In the genomic region with DNA sequence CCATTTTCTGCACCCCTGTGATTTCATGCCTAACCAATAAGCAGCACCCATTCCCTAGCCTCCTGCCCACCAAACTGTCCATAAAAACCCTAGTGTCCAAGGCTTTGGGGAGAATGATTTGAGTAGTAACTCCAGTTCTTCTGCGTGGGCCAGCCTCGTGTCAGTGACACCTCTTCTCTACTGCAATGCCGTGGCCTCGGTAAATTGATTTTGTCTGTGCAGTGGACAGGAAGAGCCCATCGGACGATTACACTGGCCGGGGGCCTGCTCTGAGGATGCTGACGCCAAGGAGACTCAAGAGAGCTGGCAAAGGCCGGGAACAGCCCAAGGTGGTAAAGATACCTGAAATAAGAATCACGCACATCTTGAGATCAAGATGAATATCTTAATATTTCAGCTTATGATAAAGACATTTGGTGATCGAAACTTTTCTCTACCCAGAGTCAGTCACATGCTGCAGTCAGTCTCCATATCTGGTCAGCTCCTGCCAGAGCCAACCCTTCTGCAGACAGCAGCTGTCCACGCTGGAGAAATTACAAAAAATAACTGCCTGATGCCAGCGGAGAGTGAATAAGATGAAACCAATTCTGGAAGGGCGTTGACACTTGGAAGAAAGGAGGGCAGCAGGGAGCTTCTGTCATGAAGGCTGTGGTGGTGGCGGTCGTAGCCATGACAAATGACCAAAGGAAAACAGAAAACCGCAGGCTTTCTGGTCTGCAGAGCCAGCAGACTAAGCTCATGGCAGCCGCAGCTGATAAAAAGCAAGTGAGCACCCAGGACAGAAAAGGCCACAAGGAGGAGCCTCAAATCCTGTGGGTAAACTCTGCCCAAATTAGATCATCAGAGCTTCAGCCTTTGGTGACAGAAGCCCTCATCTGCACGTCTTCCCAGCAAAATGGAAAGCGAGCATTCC, we compare ENCODE assay signal across 8 cellular contexts. TPM values are rescaled to one million over a fixed set of nuclear protein-coding genes. Genes with fewer than 3 reads are reported as not detected.
A peak's percentile ranks its signal among the peaks of the same experiment; 100 is the strongest.
DNase-seq lines count a peak whose midpoint lies in the region; ATAC-seq and TF ChIP-seq lines count a peak whose summit lies in the region.

No MANE protein-coding gene starts in this region.

- DNase-seq in CD8-positive, alpha-beta memory T cell, result no peak
- DNase-seq in H9 (peak; percentile 61), Peyer's patch (peak in 2 of 3 donors; percentile 48 to 63), fibroblast of the aortic adventitia (ENCODE audit: low read depth) (peak; percentile 2), NCI-H2029 (lab: John Stamatoyannopoulos, UW) (no peak)

- no peak overlapping the region for H3K14ac ChIP-seq in H9 (ENCODE audit: insufficient read depth, low read length)

- no peak overlapping the region for H4K5ac ChIP-seq in H9 (ENCODE audit: insufficient read length, low read depth, low read length)

- no peak overlapping the region for H3K4me2 ChIP-seq in H9 (ENCODE audit: insufficient read depth, insufficient read length, low read length)

- H3K27me3 ChIP-seq in CD8-positive, alpha-beta memory T cell (ENCODE audit: insufficient read depth, low read length, poor library complexity, severe bottlenecking), result no peaks in the 10 kb centered on the region
- no peaks in the 10 kb centered on the region for H3K27me3 ChIP-seq in H9 (ENCODE audit: insufficient read depth, low read length)
- no peaks in the 10 kb centered on the region for H3K27me3 ChIP-seq in Peyer's patch

- POLR2A ChIA-PET in CD8-positive, alpha-beta memory T cell (lab: Charles Lee), result no interaction called here

- peak; percentile 59; the same call in 2 of the 3 replicates for TF ChIP-seq CTCF in H9 (conservative IDR thresholded peaks at IDR 0.05)
- TF ChIP-seq CTCF in Peyer's patch (IDR thresholded peaks at IDR 0.05), result peak in 4 of 6 experiments; percentile 35 to 50 (median 44)
- TF ChIP-seq CTCF in fibroblast of the aortic adventitia (IDR thresholded peaks at IDR 0.05; ENCODE audit: insufficient read depth, low read length), result no peak

- H2BK12ac ChIP-seq in H9 (ENCODE audit: insufficient read length, low read depth, low read length), result no peak overlapping the region

- H2BK5ac ChIP-seq in H9 (ENCODE audit: insufficient read length, low read length), result no peak overlapping the region

- H4K20me1 ChIP-seq in H9 (ENCODE audit: control insufficient read depth, insufficient read depth, insufficient read length), result no peaks in the 10 kb centered on the region

- no peaks in the 10 kb centered on the region for H3K36me3 Mint-ChIP-seq in CD8-positive, alpha-beta memory T cell
- H3K36me3 Mint-ChIP-seq in H9 (ENCODE audit: insufficient read depth in 1 of 3, low read depth in 3 of 3), result no peaks in the 10 kb centered on the region; a peak in 1 of 7 replicates
- no peaks in the 10 kb centered on the region for H3K36me3 Mint-ChIP-seq in stimulated activated memory B cell treated with anti-CD40 and anti-IgM and Interleukin-4, amounts not matched to agents 10 μg/mL and 1 μg/mL and 100 μg/mL, for 72 hours

- H3K4me1 ChIP-seq in CD8-positive, alpha-beta memory T cell (ENCODE audit: insufficient read depth, low read length), result peaks cover 38% of the 10 kb centered on the region
- H3K4me1 ChIP-seq in H9 (ENCODE audit: insufficient read depth, low read length), result peaks cover 11% of the 10 kb centered on the region; the same call in 1 of the 2 replicates
- H3K4me1 ChIP-seq in Peyer's patch, result peaks cover 10 to 61% (median 18%) of the 10 kb centered on the region in 4 donors

- no peak overlapping the region for H2BK15ac ChIP-seq in H9 (ENCODE audit: low read depth, low read length)

- H3K4me3 Mint-ChIP-seq in CD8-positive, alpha-beta memory T cell, result no peak overlapping the region
- H3K4me3 Mint-ChIP-seq in H9, result no peak overlapping the region
- no peak overlapping the region for H3K4me3 Mint-ChIP-seq in stimulated activated memory B cell treated with anti-CD40 and anti-IgM and Interleukin-4, amounts not matched to agents 10 μg/mL and 1 μg/mL and 100 μg/mL, for 72 hours

- peaks cover 0 to 3% of the 10 kb centered on the region in 2 donors for H3K27me3 Mint-ChIP-seq in CD8-positive, alpha-beta memory T cell
- peaks cover 2% of the 10 kb centered on the region; the same call in 1 of the 2 replicates for H3K27me3 Mint-ChIP-seq in H9 (ENCODE audit: low read depth)
- H3K27me3 Mint-ChIP-seq in stimulated activated memory B cell treated with anti-CD40 and anti-IgM and Interleukin-4, amounts not matched to agents 10 μg/mL and 1 μg/mL and 100 μg/mL, for 72 hours, result no peaks in the 10 kb centered on the region

- no peaks in the 10 kb centered on the region for H3K9me3 Mint-ChIP-seq in CD8-positive, alpha-beta memory T cell
- no peaks in the 10 kb centered on the region for H3K9me3 Mint-ChIP-seq in H9
- H3K9me3 Mint-ChIP-seq in stimulated activated memory B cell treated with anti-CD40 and anti-IgM and Interleukin-4, amounts not matched to agents 10 μg/mL and 1 μg/mL and 100 μg/mL, for 72 hours, result peaks cover 6% of the 10 kb centered on the region

- no peak for ATAC-seq in stimulated activated memory B cell treated with anti-CD40 and anti-IgM and Interleukin-4, amounts not matched to agents 10 μg/mL and 1 μg/mL and 100 μg/mL, for 72 hours
- no peak for ATAC-seq in HG03159 (IDR thresholded peaks at IDR 0.05; ENCODE audit: unreplicated experiment)
- ATAC-seq in GM18861 (IDR thresholded peaks at IDR 0.05; ENCODE audit: unreplicated experiment), result no peak

- no peak overlapping the region for H2BK20ac ChIP-seq in H9 (ENCODE audit: low read depth, low read length, poor library complexity, severe bottlenecking)

- H3K23ac ChIP-seq in H9 (ENCODE audit: insufficient read length, low read depth, low read length), result no peak overlapping the region

- H2BK120ac ChIP-seq in H9 (ENCODE audit: low read depth, low read length, poor library complexity, severe bottlenecking), result no peak overlapping the region

- no peak overlapping the region for H3K9ac ChIP-seq in H9 (ENCODE audit: extremely low read depth, insufficient read length, low read length)

- no peaks in the 10 kb centered on the region for H3K79me1 ChIP-seq in H9 (ENCODE audit: insufficient read depth, low read depth, low read length, poor library complexity, severe bottlenecking)

- H3K36me3 ChIP-seq in CD8-positive, alpha-beta memory T cell (ENCODE audit: insufficient read depth, low read length), result no peaks in the 10 kb centered on the region
- no peaks in the 10 kb centered on the region for H3K36me3 ChIP-seq in Peyer's patch

- TF ChIP-seq POLR2A in Peyer's patch (IDR thresholded peaks at IDR 0.05), result no peak

- H3K27ac Mint-ChIP-seq in CD8-positive, alpha-beta memory T cell, result peak overlapping the region in 5 of 8 donors; percentile 11 to 67 (median 48)
- no peak overlapping the region for H3K27ac Mint-ChIP-seq in H9
- H3K27ac Mint-ChIP-seq in stimulated activated memory B cell treated with anti-CD40 and anti-IgM and Interleukin-4, amounts not matched to agents 10 μg/mL and 1 μg/mL and 100 μg/mL, for 72 hours, result peak overlapping the region; percentile 57

- CTCF ChIA-PET in CD8-positive, alpha-beta memory T cell (lab: Charles Lee), result interaction anchor here (0.8 to 1.5 kb wide), 4 partner anchors 46 to 128 kb away, joined by 3 to 4 read pairs (median 3); a partner anchor contains a TSS

- no peak overlapping the region for H2AFZ ChIP-seq in H9 (ENCODE audit: low read length)

- no peaks in the 10 kb centered on the region for H3K79me2 ChIP-seq in H9 (ENCODE audit: insufficient read depth, low read length)

- H3K56ac ChIP-seq in H9 (ENCODE audit: insufficient read length, low read depth, low read length), result no peak overlapping the region

- H3K23me2 ChIP-seq in H9 (ENCODE audit: insufficient read length, low read depth, low read length, poor library complexity, severe bottlenecking), result no peaks in the 10 kb centered on the region

- peaks cover 27 to 46% (median 36%) of the 10 kb centered on the region in 3 donors for H3K4me1 Mint-ChIP-seq in CD8-positive, alpha-beta memory T cell
- H3K4me1 Mint-ChIP-seq in H9, result peaks cover 45 to 47% of the 10 kb centered on the region in 2 experiments
- peaks cover 81% of the 10 kb centered on the region for H3K4me1 Mint-ChIP-seq in stimulated activated memory B cell treated with anti-CD40 and anti-IgM and Interleukin-4, amounts not matched to agents 10 μg/mL and 1 μg/mL and 100 μg/mL, for 72 hours

- H3K9me3 ChIP-seq in CD8-positive, alpha-beta memory T cell (ENCODE audit: low read length), result no peaks in the 10 kb centered on the region
- no peaks in the 10 kb centered on the region for H3K9me3 ChIP-seq in H9 (ENCODE audit: control insufficient read depth, low read depth, low read length)
- no peaks in the 10 kb centered on the region for H3K9me3 ChIP-seq in Peyer's patch

- WGBS in H9 (ENCODE audit: extremely low coverage, insufficient read length, low lambda C conversion rate), result no CpG with 5 or more reads among the region's 20 CpGs

- no peak overlapping the region for H4K8ac ChIP-seq in H9 (replicated peaks; ENCODE audit: insufficient read length, low read depth, low read length)

- H4K91ac ChIP-seq in H9 (ENCODE audit: insufficient read length, low read depth, low read length), result no peak overlapping the region

- no peak overlapping the region for H3K18ac ChIP-seq in H9 (ENCODE audit: insufficient read length, low read depth, low read length)

- no peak overlapping the region for H3T11ph ChIP-seq in H9 (ENCODE audit: low read length)

- no peak overlapping the region for H3K4ac ChIP-seq in H9 (ENCODE audit: low read depth, low read length)

- H3K4me3 ChIP-seq in CD8-positive, alpha-beta memory T cell (ENCODE audit: low read length), result no peak overlapping the region
- no peak overlapping the region for H3K4me3 ChIP-seq in Peyer's patch
- H3K4me3 ChIP-seq in fibroblast of the aortic adventitia (ENCODE audit: low read depth, low read length), result no peak overlapping the region

- H2AK5ac ChIP-seq in H9 (ENCODE audit: insufficient read length, low read length), result no peak overlapping the region

- no peak overlapping the region for H3K27ac ChIP-seq in CD8-positive, alpha-beta memory T cell (ENCODE audit: low read depth, low read length)
- no peak overlapping the region for H3K27ac ChIP-seq in H9 (ENCODE audit: insufficient read length, low read depth, low read length)
- H3K27ac ChIP-seq in Peyer's patch, result peak overlapping the region in 1 of 4 donors; percentile 33

RNA-seq across cellular contexts. Expression of a gene that starts 29.1 kb away (rescaled TPM):
- total RNA-seq in CD8-positive, alpha-beta memory T cell, result not detected
- not detected for polyA plus RNA-seq in CD8-positive, alpha-beta memory T cell
- total RNA-seq in H9 (2021) (0.31 TPM in 1 of 2 replicates, not detected in the other), Peyer's patch (10 to 100 TPM in 1 of 4 donors, 1 to 10 TPM in 3; 2.5 to 11.0 (median 6.7) TPM), fibroblast of the aortic adventitia (ENCODE audit: low replicate concordance) (0.16 TPM in 1 of 2 replicates, not detected in the other)

RNA-seq across cellular contexts. Expression of a gene that starts 46.7 kb away (rescaled TPM):
- total RNA-seq in CD8-positive, alpha-beta memory T cell, result 10 to 100 TPM; 16.6 to 16.9 TPM
- 6.5 TPM for polyA plus RNA-seq in CD8-positive, alpha-beta memory T cell
- 34.8 and 37.7 TPM in 2 replicates for total RNA-seq in H9 (2021)
- 100 to 1,000 TPM in 3 of 4 donors, 10 to 100 TPM in 1; 66.0 to 249 (median 195) TPM for total RNA-seq in Peyer's patch
- 0.27 and 2.5 TPM in 2 replicates for total RNA-seq in fibroblast of the aortic adventitia (ENCODE audit: low replicate concordance)

Comparison
In these comparisons a context has a peak if more than half of its experiments do, and no peak if none do; other contexts are left out.
1. DNase-seq: peak in H9 (single experiment), Peyer's patch (2 of 3) and fibroblast of the aortic adventitia (single experiment); none in CD8-positive, alpha-beta memory T cell (0 of 5) and NCI-H2029 (single experiment).
2. H3K27ac Mint-ChIP-seq: peak in CD8-positive, alpha-beta memory T cell (5 of 8) and stimulated activated memory B cell treated with anti-CD40 and anti-IgM and Interleukin-4, amounts not matched to agents 10 μg/mL and 1 μg/mL and 100 μg/mL, for 72 hours (single experiment); none in H9 (0 of 3).